13 cellular contexts compared by ENCODE assay signal in the genomic region with DNA sequence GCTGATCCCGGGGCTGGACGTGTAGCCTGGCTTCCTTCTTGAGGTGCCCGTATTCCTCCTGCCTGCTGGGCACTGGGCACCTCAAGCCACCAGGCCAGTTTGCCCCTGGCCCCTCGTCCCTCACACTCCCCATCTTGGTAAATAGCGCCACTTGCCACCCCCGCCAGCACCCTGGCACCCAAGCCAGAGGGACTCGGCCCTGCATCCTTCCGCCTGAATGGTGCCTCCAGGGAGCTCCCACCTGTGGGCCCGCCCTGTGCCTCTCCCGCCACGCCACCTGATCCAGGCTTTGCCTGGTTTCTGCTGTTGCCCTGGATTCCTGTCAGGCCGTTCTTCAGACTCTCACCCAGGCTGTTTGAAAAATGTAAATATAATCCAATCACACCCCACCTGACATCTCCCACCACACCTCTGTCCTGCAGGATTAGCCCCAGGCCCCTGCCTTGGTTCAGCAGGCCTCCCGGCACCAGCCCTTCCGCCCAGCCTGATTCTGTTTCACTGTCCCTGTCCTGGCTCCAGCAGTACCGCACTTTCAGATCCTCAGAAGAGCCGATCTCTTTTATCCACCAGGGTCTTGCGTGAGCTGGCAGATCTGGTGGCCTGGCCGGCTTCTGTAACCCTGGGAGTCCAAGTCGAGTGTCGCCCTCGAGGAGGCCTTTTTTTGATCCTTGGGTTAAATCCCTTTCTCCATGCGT.
"Had no signal": no experiment of that assay in that cellular context is flagged by ENCODE, and none has a peak within 500 bp of the region (broad histone marks: within the 10 kb centered on the region; RNA-seq: fewer than 3 reads in every experiment).

No MANE protein-coding gene starts in this region.

- H3K4me1 ChIP-seq: tibial artery had no signal

- H3K27ac Mint-ChIP-seq: activated CD4-positive, alpha-beta memory T cell treated with anti-CD3 and anti-CD28 coated beads for 36 hours; activated T-cell treated with anti-CD3 and anti-CD28 coated beads, Interleukin-2, amount 50 U/mL, for 72 hours; nephron had no signal

- H3K36me3 ChIP-seq: ovary had no signal

- DNase-seq: activated CD4-positive, alpha-beta memory T cell treated with anti-CD3 and anti-CD28 coated beads for 36 hours; activated CD4-positive, alpha-beta T cell treated with anti-CD3 and anti-CD28 coated beads for 1 hour; activated naive CD4-positive, alpha-beta T cell; activated T-cell treated with anti-CD3 and anti-CD28 coated beads, Interleukin-2, amount 50 U/mL, for 72 hours; caudate nucleus; effector CD8-positive, alpha-beta T cell; hypothalamus; mammary epithelial cell; T-helper 9 cell had no signal

- H3K4me3 Mint-ChIP-seq: activated CD4-positive, alpha-beta memory T cell treated with anti-CD3 and anti-CD28 coated beads for 36 hours; activated T-cell treated with anti-CD3 and anti-CD28 coated beads, Interleukin-2, amount 50 U/mL, for 72 hours; nephron had no signal

- H3K4me1 Mint-ChIP-seq: nephron had no signal

- H3K4me3 ChIP-seq: coronary artery, ovary, tibial artery had no signal

- H3K9me3 Mint-ChIP-seq: activated CD4-positive, alpha-beta memory T cell treated with anti-CD3 and anti-CD28 coated beads for 36 hours; activated T-cell treated with anti-CD3 and anti-CD28 coated beads, Interleukin-2, amount 50 U/mL, for 72 hours; nephron had no signal

- H3K27ac ChIP-seq: coronary artery, ovary, tibial artery had no signal

- H3K9me3 ChIP-seq: ovary, tibial artery had no signal

- H3K27me3 ChIP-seq: ovary, tibial artery had no signal

- H3K27me3 Mint-ChIP-seq: activated CD4-positive, alpha-beta memory T cell treated with anti-CD3 and anti-CD28 coated beads for 36 hours had no signal
